20 cellular contexts compared by ENCODE assay signal in genomic region chr9:91658513-91659105, GRCh38.
"Had no signal": no experiment of that assay in that cellular context is flagged by ENCODE, and none has a peak within 500 bp of the region (broad histone marks: within the 10 kb centered on the region; RNA-seq: fewer than 3 reads in every experiment).

No MANE protein-coding gene starts in this region.

- H3K27ac Mint-ChIP-seq: activated T-cell treated with anti-CD3 and anti-CD28 coated beads, Interleukin-2, amount 50 U/mL, for 72 hours; mesothelial cell of epicardium; natural killer cell treated with Interleukin-12 subunit alpha and Interleukin-12 subunit beta and Interleukin-15 and Interleukin-18, amount 100 ng/mL, for 72 hours had no signal

- H2AFZ ChIP-seq: parathyroid adenoma had no signal

- H3K4me1 ChIP-seq: adrenal gland, breast epithelium, gastroesophageal sphincter, parathyroid adenoma, spleen, upper lobe of right lung had no signal

- H3K27ac ChIP-seq: adrenal gland, breast epithelium, gastroesophageal sphincter, parathyroid adenoma, spleen, upper lobe of right lung had no signal

- H3K27me3 ChIP-seq: adrenal gland, breast epithelium, gastroesophageal sphincter, upper lobe of right lung had no signal

- H3K9ac ChIP-seq: parathyroid adenoma had no signal

- H3K79me2 ChIP-seq: parathyroid adenoma had no signal

- H3K4me3 Mint-ChIP-seq: activated T-cell treated with anti-CD3 and anti-CD28 coated beads, Interleukin-2, amount 50 U/mL, for 72 hours; mesothelial cell of epicardium; natural killer cell treated with Interleukin-12 subunit alpha and Interleukin-12 subunit beta and Interleukin-15 and Interleukin-18, amount 100 ng/mL, for 72 hours had no signal

- H3K9me3 Mint-ChIP-seq: activated naive CD4-positive, alpha-beta T cell treated with anti-CD3 and anti-CD28 coated beads, Interleukin-2, amount 50 U/mL, for 72 hours; activated T-cell treated with anti-CD3 and anti-CD28 coated beads, Interleukin-2, amount 50 U/mL, for 72 hours; mesothelial cell of epicardium; natural killer cell treated with Interleukin-12 subunit alpha and Interleukin-12 subunit beta and Interleukin-15 and Interleukin-18, amount 100 ng/mL, for 72 hours had no signal

- H3K9me3 ChIP-seq: adrenal gland, breast epithelium, gastroesophageal sphincter, spleen, upper lobe of right lung had no signal

- H3K4me3 ChIP-seq: adrenal gland, breast epithelium, gastroesophageal sphincter, spleen, upper lobe of right lung had no signal

- H3K36me3 ChIP-seq: adrenal gland, breast epithelium, gastroesophageal sphincter, spleen, upper lobe of right lung had no signal

- ATAC-seq: activated naive CD4-positive, alpha-beta T cell treated with anti-CD3 and anti-CD28 coated beads, Interleukin-2, amount 50 U/mL, for 72 hours; activated T-cell treated with anti-CD3 and anti-CD28 coated beads, Interleukin-2, amount 50 U/mL, for 72 hours; gastroesophageal sphincter; natural killer cell treated with Interleukin-12 subunit alpha and Interleukin-12 subunit beta and Interleukin-15 and Interleukin-18, amount 100 ng/mL, for 72 hours; upper lobe of right lung had no signal

- DNase-seq: activated CD4-positive, alpha-beta T cell treated with anti-CD3 and anti-CD28 coated beads, Interleukin-2, amount 50 U/mL, for 1 hour; activated CD4-positive, CD25-positive, alpha-beta regulatory T cell treated with anti-CD3 and anti-CD28 coated beads, Interleukin-2, amount 50 U/mL, for 72 hours; activated CD8-positive, alpha-beta memory T cell treated with anti-CD3 and anti-CD28 coated beads for 24 hours; activated CD8-positive, alpha-beta memory T cell treated with anti-CD3 and anti-CD28 coated beads, Interleukin-2, amount 50 U/mL, for 48 hours; activated gamma-delta T cell treated with Interleukin-2 at 50 U/mL for 16 hours; activated T-cell treated with anti-CD3 and anti-CD28 coated beads, Interleukin-2, amount 50 U/mL, for 72 hours; adrenal gland; cerebellar nuclear complex; effector CD4-positive, alpha-beta T cell; hippocampal formation; spleen; stimulated activated naive CD4-positive, alpha-beta T cell; T1000; upper lobe of right lung had no signal

- H3K36me3 Mint-ChIP-seq: activated naive CD4-positive, alpha-beta T cell treated with anti-CD3 and anti-CD28 coated beads, Interleukin-2, amount 50 U/mL, for 72 hours; mesothelial cell of epicardium; natural killer cell treated with Interleukin-12 subunit alpha and Interleukin-12 subunit beta and Interleukin-15 and Interleukin-18, amount 100 ng/mL, for 72 hours had no signal
